12 cellular contexts compared by ENCODE assay signal in genomic region chr22:44972363-44973083, GRCh38. TPM values are rescaled to one million over a fixed set of nuclear protein-coding genes. Genes with fewer than 3 reads are reported as not detected.
DNase-seq lines count a peak whose midpoint lies in the region; ATAC-seq and TF ChIP-seq lines count a peak whose summit lies in the region.
"Had no signal": no experiment of that assay in that cellular context is flagged by ENCODE, and none has a peak within 500 bp of the region (broad histone marks: within the 10 kb centered on the region; RNA-seq: fewer than 3 reads in every experiment).

No MANE protein-coding gene starts in this region.

- in situ Hi-C loops in GM13976 (cut with MboI; ENCODE audit: low sequenced_read_pairs, unreplicated experiment), result no loop called here

- no peaks in the 10 kb centered on the region for H3K4me1 Mint-ChIP-seq in activated CD4-positive, alpha-beta T cell treated with anti-CD3 and anti-CD28 coated beads, Interleukin-2, amount 10 ng/mL, durations not matched to agents 24 days and 14 days
- H3K4me1 Mint-ChIP-seq in progenitor cell of endocrine pancreas (ENCODE audit: low read depth), result no peaks in the 10 kb centered on the region

- no peak for ATAC-seq in GM18520 (IDR thresholded peaks at IDR 0.05; ENCODE audit: unreplicated experiment)
- ATAC-seq: sciatic nerve had no signal

- intact Hi-C loops in activated CD4-positive, alpha-beta T cell treated with anti-CD3 and anti-CD28 coated beads, Interleukin-2, amount 10 ng/mL, durations not matched to agents 24 days and 14 days (cut with micrococcal nuclease), result loop anchor here (10.0 kb wide), 1 partner anchor 272 kb away; the partner anchor contains the start of gene KIAA0930
- intact Hi-C loops in head of caudate nucleus (cut with DNase I), result no loop called here

- DNase-seq in stimulated activated naive CD4-positive, alpha-beta T cell treated with Interleukin-2 at 50 U/mL for 16 hours (lab: John Stamatoyannopoulos, UW), result peak; percentile 33
- no peak for DNase-seq in stimulated activated naive CD4-positive, alpha-beta T cell (lab: John Stamatoyannopoulos, UW)
- DNase-seq in activated CD4-positive, alpha-beta T cell treated with anti-CD3 and anti-CD28 coated beads, Interleukin-2, amount 10 ng/mL, durations not matched to agents 24 days and 14 days, result no peak
- DNase-seq in head of caudate nucleus (peak in 25 of 42 donors; percentile 10 to 58 (median 29)), progenitor cell of endocrine pancreas (ENCODE audit: low spot score, unreplicated experiment) (no peak), NK-92 (lab: John Stamatoyannopoulos, UW; ENCODE audit: unreplicated experiment) (no peak), GM13976 (ENCODE audit: low spot score) (no peak)
- DNase-seq: activated CD8-positive, alpha-beta memory T cell treated with anti-CD3 and anti-CD28 coated beads, Interleukin-2, amount 50 U/mL, for 48 hours; central memory CD4-positive, alpha-beta T cell; NCI-H1436 treated with DMSO at 0.1 percent for 48 hours had no signal

- no peaks in the 10 kb centered on the region for H3K27me3 Mint-ChIP-seq in activated CD4-positive, alpha-beta T cell treated with anti-CD3 and anti-CD28 coated beads, Interleukin-2, amount 10 ng/mL, durations not matched to agents 24 days and 14 days
- H3K27me3 Mint-ChIP-seq in progenitor cell of endocrine pancreas, result no peaks in the 10 kb centered on the region

- H3K36me3 Mint-ChIP-seq in activated CD4-positive, alpha-beta T cell treated with anti-CD3 and anti-CD28 coated beads, Interleukin-2, amount 10 ng/mL, durations not matched to agents 24 days and 14 days (ENCODE audit: low read depth), result no peaks in the 10 kb centered on the region
- H3K36me3 Mint-ChIP-seq in progenitor cell of endocrine pancreas (ENCODE audit: insufficient read depth), result no peaks in the 10 kb centered on the region

- H3K9me3 Mint-ChIP-seq in activated CD4-positive, alpha-beta T cell treated with anti-CD3 and anti-CD28 coated beads, Interleukin-2, amount 10 ng/mL, durations not matched to agents 24 days and 14 days, result no peaks in the 10 kb centered on the region
- H3K9me3 Mint-ChIP-seq in progenitor cell of endocrine pancreas (ENCODE audit: low read depth), result no peaks in the 10 kb centered on the region

- no peak overlapping the region for H3K4me3 Mint-ChIP-seq in activated CD4-positive, alpha-beta T cell treated with anti-CD3 and anti-CD28 coated beads, Interleukin-2, amount 10 ng/mL, durations not matched to agents 24 days and 14 days
- H3K4me3 Mint-ChIP-seq in progenitor cell of endocrine pancreas (ENCODE audit: low read depth), result no peak overlapping the region

- TF ChIP-seq CTCF in progenitor cell of endocrine pancreas (IDR thresholded peaks at IDR 0.05; ENCODE audit: unreplicated experiment) (no peak), GM13976 (IDR thresholded peaks at IDR 0.05; ENCODE audit: borderline replicate concordance, control extremely low read depth, extremely low read depth, insufficient read depth, missing control alignments) (no peak)

- H3K27ac Mint-ChIP-seq in activated CD4-positive, alpha-beta T cell treated with anti-CD3 and anti-CD28 coated beads, Interleukin-2, amount 10 ng/mL, durations not matched to agents 24 days and 14 days, result peak overlapping the region; percentile 42
- no peak overlapping the region for H3K27ac Mint-ChIP-seq in progenitor cell of endocrine pancreas

RNA-seq across cellular contexts. Expression of gene PHF21B, which starts 37.3 kb away (rescaled TPM):
- 0.07 TPM in 2 replicates for total RNA-seq in activated CD4-positive, alpha-beta T cell treated with anti-CD3 and anti-CD28 coated beads, Interleukin-2, amount 10 ng/mL, durations not matched to agents 24 days and 14 days
- total RNA-seq in progenitor cell of endocrine pancreas, result 34.8 and 37.4 TPM in 2 replicates

Comparison
In these comparisons a context has a peak if more than half of its experiments do, and no peak if none do; other contexts are left out.
1. DNase-seq: peak in stimulated activated naive CD4-positive, alpha-beta T cell treated with Interleukin-2 at 50 U/mL for 16 hours (single experiment) and head of caudate nucleus (25 of 42); none in stimulated activated naive CD4-positive, alpha-beta T cell (0 of 6), activated CD4-positive, alpha-beta T cell treated with anti-CD3 and anti-CD28 coated beads, Interleukin-2, amount 10 ng/mL, durations not matched to agents 24 days and 14 days (single experiment), progenitor cell of endocrine pancreas (single experiment), NK-92 (single experiment) and GM13976 (single experiment).
2. RNA of gene PHF21B, which starts 37.3 kb away (total RNA-seq): 34.8 to 37.4 TPM in progenitor cell of endocrine pancreas; 0.07 TPM in activated CD4-positive, alpha-beta T cell treated with anti-CD3 and anti-CD28 coated beads, Interleukin-2, amount 10 ng/mL, durations not matched to agents 24 days and 14 days; every median in the first group is over 10 times any median in the second.